In the genomic region with DNA sequence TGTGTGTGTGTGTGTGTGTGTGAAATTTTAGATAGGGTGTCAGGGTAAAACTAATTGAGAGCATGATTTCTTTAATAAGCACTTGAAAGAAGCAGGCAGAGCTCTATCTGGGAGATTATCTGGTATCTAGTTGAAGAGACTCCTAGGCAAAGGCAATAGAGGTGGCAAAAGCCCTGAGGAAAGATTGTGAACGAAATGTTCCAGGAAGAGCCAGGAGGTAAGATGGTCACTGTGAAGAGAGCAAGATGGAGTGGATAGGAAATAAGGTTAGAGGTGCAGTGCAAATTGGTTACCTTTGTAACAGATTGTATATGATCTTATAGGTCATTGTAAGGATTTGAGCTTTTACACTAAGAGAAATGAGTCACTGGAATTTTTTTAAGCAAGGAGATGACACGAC, we compare ENCODE assay signal across 9 cellular contexts.
"Had no signal": no experiment of that assay in that cellular context is flagged by ENCODE, and none has a peak within 500 bp of the region (broad histone marks: within the 10 kb centered on the region; RNA-seq: fewer than 3 reads in every experiment).

No MANE protein-coding gene starts in this region.

- H3K9ac ChIP-seq: GM23248 had no signal

- H2AFZ ChIP-seq: GM23248 had no signal

- H3K9me3 ChIP-seq: HAP-1 had no signal

- DNase-seq: GM23248, H7, HFFc6, IMR-90, KG1 had no signal

- H3K4me1 ChIP-seq: HAP-1 had no signal

- H3K4me3 Mint-ChIP-seq: HFFc6 had no signal

- H3K4me3 ChIP-seq: GM23248, HAP-1, K562 had no signal

- ATAC-seq: HCT116, K562 had no signal

- FAIRE-seq: K562 had no signal

- H3K27ac Mint-ChIP-seq: HFFc6 had no signal

- H3K27ac ChIP-seq: GM23248, HL-60 had no signal

- H3K36me3 ChIP-seq: HAP-1 had no signal
